ENCODE assay signal across 10 cellular contexts in genomic region chr9:16521868-16522381, GRCh38.
DNase-seq lines count a peak whose midpoint lies in the region; ATAC-seq, FAIRE-seq and TF ChIP-seq lines count a peak whose summit lies in the region.
"Had no signal": no experiment of that assay in that cellular context is flagged by ENCODE, and none has a peak within 500 bp of the region (broad histone marks: within the 10 kb centered on the region; RNA-seq: fewer than 3 reads in every experiment).

No MANE protein-coding gene starts in this region.

- ATAC-seq in HG02678 (IDR thresholded peaks at IDR 0.05; ENCODE audit: unreplicated experiment): no peak
- ATAC-seq: stimulated activated naive CD8-positive, alpha-beta T cell treated with anti-CD3 and anti-CD28 coated beads, Interleukin-15, Interleukin-2, amounts not matched to agents 100 U/mL and 50 U/mL, for 24 hours had no signal

- FAIRE-seq in D721Med (lab: Jason Lieb, UNC): no peak

- TF ChIP-seq CTCF in fibroblast of pulmonary artery (IDR thresholded peaks at IDR 0.05; ENCODE audit: low read length, missing control alignments) (no peak), D721Med (IDR thresholded peaks at IDR 0.05; ENCODE audit: insufficient read depth, missing control alignments) (no peak)

- H3K4me3 ChIP-seq in SJCRH30 (peak overlapping the region; percentile 29), fibroblast of pulmonary artery (replicated peaks; ENCODE audit: low read depth, low read length) (no peak overlapping the region)

- peak overlapping the region; percentile 74 for H3K27ac ChIP-seq in SJCRH30

- H3K4me1 ChIP-seq in SJCRH30: peaks cover 16% of the 10 kb centered on the region

- H3K9me3 ChIP-seq in SJCRH30 (replicated peaks): no peaks in the 10 kb centered on the region

- no peaks in the 10 kb centered on the region for H3K27me3 ChIP-seq in SJCRH30

- H3K36me3 ChIP-seq in SJCRH30: no peaks in the 10 kb centered on the region

- DNase-seq in CD1c-positive myeloid dendritic cell (ENCODE audit: extremely low spot score): peak; percentile 26
- peak; percentile 83 to 86 for DNase-seq in SJCRH30
- peak; percentile 79 for DNase-seq in fibroblast of pulmonary artery (ENCODE audit: low read depth)
- peak; percentile 75 for DNase-seq in non-pigmented ciliary epithelial cell (ENCODE audit: low read depth)
- DNase-seq in DMS153 (lab: John Stamatoyannopoulos, UW): no peak
- DNase-seq in cerebellum (ENCODE audit: low spot score): no peak
- DNase-seq in D721Med (ENCODE audit: insufficient read length, low spot score): no peak
- DNase-seq: activated gamma-delta T cell; stimulated activated naive CD8-positive, alpha-beta T cell treated with anti-CD3 and anti-CD28 coated beads, Interleukin-15, Interleukin-2, amounts not matched to agents 100 U/mL and 50 U/mL, for 24 hours had no signal

Comparison
In these comparisons a context has a peak if more than half of its experiments do, and no peak if none do; other contexts are left out.
1. DNase-seq: peak in CD1c-positive myeloid dendritic cell (single experiment), SJCRH30 (2 of 2), fibroblast of pulmonary artery (single experiment) and non-pigmented ciliary epithelial cell (single experiment); none in DMS153 (single experiment), cerebellum (single experiment) and D721Med (single experiment).